ENCODE assay signal across 8 cellular contexts in genomic region chr2:238285653-238286082, GRCh38. TPM values are rescaled to one million over a fixed set of nuclear protein-coding genes. Genes with fewer than 3 reads are reported as not detected.
DNase-seq lines count a peak whose midpoint lies in the region; ATAC-seq and TF ChIP-seq lines count a peak whose summit lies in the region.

No MANE protein-coding gene starts in this region.

- H3K79me1 ChIP-seq in trophoblast cell (ENCODE audit: low read length): peaks cover 5% of the 10 kb centered on the region

- no peak overlapping the region for H4K91ac ChIP-seq in trophoblast cell (ENCODE audit: low read depth, low read length)

- peak overlapping the region; percentile 13 for H3K4me2 ChIP-seq in trophoblast cell (ENCODE audit: low read length)

- H3K27ac ChIP-seq in trophoblast cell (ENCODE audit: low read depth, low read length): peak overlapping the region; percentile 40

- H3K4me3 ChIP-seq in fibroblast of villous mesenchyme (ENCODE audit: low read depth, low read length) (peak overlapping the region; percentile 24), trophoblast cell (ENCODE audit: low read depth, low read length) (no peak overlapping the region)

- H3K4me1 ChIP-seq in trophoblast cell (ENCODE audit: control insufficient read depth in 1 of 2, insufficient read depth in 2 of 2, low read length in 2 of 2): peaks cover 18 to 30% of the 10 kb centered on the region in 2 experiments

- no peak overlapping the region for H3K9ac ChIP-seq in trophoblast cell (ENCODE audit: low read length)

- H4K8ac ChIP-seq in trophoblast cell (ENCODE audit: low read depth, low read length): no peak overlapping the region

- H3K4ac ChIP-seq in trophoblast cell (ENCODE audit: low read depth, low read length): no peak overlapping the region

- H3K14ac ChIP-seq in trophoblast cell (ENCODE audit: low read length): no peak overlapping the region

- H2BK5ac ChIP-seq in trophoblast cell (ENCODE audit: low read depth, low read length, poor library complexity): no peak overlapping the region

- no peak overlapping the region for H3K23ac ChIP-seq in trophoblast cell (ENCODE audit: low read length)

- ATAC-seq in activated CD4-positive, CD25-positive, alpha-beta regulatory T cell treated with anti-CD3 and anti-CD28 coated beads, Interleukin-2, amount 50 U/mL, for 24 hours: no peak
- ATAC-seq in HG02610 (IDR thresholded peaks at IDR 0.05; ENCODE audit: unreplicated experiment): no peak

- H3K36me3 ChIP-seq in trophoblast cell (ENCODE audit: control insufficient read depth in 1 of 2, insufficient read depth in 2 of 2, low read length in 2 of 2): no peaks in the 10 kb centered on the region

- H3K79me2 ChIP-seq in trophoblast cell (ENCODE audit: control insufficient read depth, insufficient read depth, low read length, poor library complexity): peaks cover 2% of the 10 kb centered on the region

- no peak overlapping the region for H3K18ac ChIP-seq in trophoblast cell (ENCODE audit: low read length)

- peaks cover 3% of the 10 kb centered on the region for H3K9me3 ChIP-seq in trophoblast cell (ENCODE audit: insufficient read depth, low read depth, low read length)

- no peak overlapping the region for H2AK5ac ChIP-seq in trophoblast cell (ENCODE audit: low read length)

- no peak overlapping the region for H2BK120ac ChIP-seq in trophoblast cell (ENCODE audit: insufficient read depth, low read length, poor library complexity)

- no peak for TF ChIP-seq CTCF in fibroblast of villous mesenchyme (IDR thresholded peaks at IDR 0.05; ENCODE audit: insufficient read depth, low read depth, low read length)

- no peak overlapping the region for H4K12ac ChIP-seq in trophoblast cell (ENCODE audit: low read depth, low read length)

- no peaks in the 10 kb centered on the region for H3K27me3 ChIP-seq in trophoblast cell (ENCODE audit: insufficient read depth, low read length)

- H2AFZ ChIP-seq in trophoblast cell (ENCODE audit: insufficient read depth, low read length, poor library complexity): no peak overlapping the region

- no CpG with 5 or more reads among the region's 7 CpGs for WGBS in trophoblast cell (ENCODE audit: extremely low coverage, insufficient coverage, insufficient read length)

- peak; percentile 87 for DNase-seq in ELR (ENCODE audit: low read depth)
- DNase-seq in SHP77 (lab: John Stamatoyannopoulos, UW): peak; percentile 80 to 87
- DNase-seq in fibroblast of villous mesenchyme (ENCODE audit: low read depth): peak; percentile 98
- DNase-seq in trophoblast cell: peak; percentile 95 to 98
- DNase-seq in stimulated activated CD4-positive, alpha-beta T cell treated with anti-CD3 and anti-CD28 coated beads, Interleukin-1b, Interleukin-23, amount 100 ng/mL, for 48 hours: no peak
- DNase-seq in occipital lobe (lab: John Stamatoyannopoulos, UW): no peak

- no peak overlapping the region for H2BK12ac ChIP-seq in trophoblast cell (ENCODE audit: low read length)

RNA-seq across cellular contexts. Expression of gene PER2, which starts 2.7 kb away (rescaled TPM):
- 4.3 and 4.5 TPM in 2 replicates for total RNA-seq in fibroblast of villous mesenchyme
- 2.0 and 2.2 TPM in 2 replicates for polyA plus RNA-seq in trophoblast cell (2013)
- 5.5 TPM for total RNA-seq in occipital lobe

RNA-seq across cellular contexts. Expression of gene TRAF3IP1, which starts 34.6 kb away (rescaled TPM):
- total RNA-seq in fibroblast of villous mesenchyme: 7.8 and 8.4 TPM in 2 replicates
- polyA plus RNA-seq in trophoblast cell (2013): 6.4 and 6.5 TPM in 2 replicates
- 10.5 TPM for total RNA-seq in occipital lobe

RNA-seq across cellular contexts. Expression of gene HES6, which starts 45.8 kb away (rescaled TPM):
- total RNA-seq in fibroblast of villous mesenchyme (2.2 and 6.1 TPM in 2 replicates), occipital lobe (80.8 TPM)
- 4.2 and 4.3 TPM in 2 replicates for polyA plus RNA-seq in trophoblast cell (2013)

Comparison
In these comparisons a context has a peak if more than half of its experiments do, and no peak if none do; other contexts are left out.
1. DNase-seq: peak in ELR (single experiment), SHP77 (2 of 2), fibroblast of villous mesenchyme (single experiment) and trophoblast cell (2 of 2); none in stimulated activated CD4-positive, alpha-beta T cell treated with anti-CD3 and anti-CD28 coated beads, Interleukin-1b, Interleukin-23, amount 100 ng/mL, for 48 hours (single experiment) and occipital lobe (single experiment).
2. RNA of gene HES6, which starts 45.8 kb away (total RNA-seq): 80.8 TPM in occipital lobe (single experiment); 2.2 to 6.1 TPM in fibroblast of villous mesenchyme; every median in the first group is over 10 times any median in the second.